Comparison of ENCODE assay signal across 10 cellular contexts in genomic region chr1:205355054-205355453, GRCh38. TPM values are rescaled to one million over a fixed set of nuclear protein-coding genes. Genes with fewer than 3 reads are reported as not detected.
A peak's percentile ranks its signal among the peaks of the same experiment; 100 is the strongest.
DNase-seq lines count a peak whose midpoint lies in the region; ATAC-seq and TF ChIP-seq lines count a peak whose summit lies in the region.
"Had no signal": no experiment of that assay in that cellular context is flagged by ENCODE, and none has a peak within 500 bp of the region (broad histone marks: within the 10 kb centered on the region; RNA-seq: fewer than 3 reads in every experiment).

No MANE protein-coding gene starts in this region.

- H3K36me3 ChIP-seq in heart right ventricle, result no peaks in the 10 kb centered on the region
- H3K36me3 ChIP-seq in body of pancreas (replicated peaks in 1 of 2; ENCODE audit: insufficient read depth in 1 of 2, low read depth in 2 of 2), result no peaks in the 10 kb centered on the region
- H3K36me3 ChIP-seq in upper lobe of right lung, result no peaks in the 10 kb centered on the region

- H3K27me3 ChIP-seq in heart right ventricle, result peaks cover 7 to 27% (median 24%) of the 10 kb centered on the region in 7 donors
- no peaks in the 10 kb centered on the region for H3K27me3 ChIP-seq in body of pancreas
- H3K27me3 ChIP-seq in upper lobe of right lung, result peaks cover 20% of the 10 kb centered on the region

- ATAC-seq in Right ventricle myocardium superior (ENCODE audit: poor library complexity), result peak; percentile 43
- no peak for ATAC-seq in heart right ventricle
- ATAC-seq in body of pancreas, result peak; percentile 73
- peak; percentile 87 for ATAC-seq in upper lobe of right lung
- no peak for ATAC-seq in HG03460 (IDR thresholded peaks at IDR 0.05; ENCODE audit: unreplicated experiment)
- ATAC-seq: activated naive CD8-positive, alpha-beta T cell treated with anti-CD3 and anti-CD28 coated beads, Interleukin-2, amount 50 U/mL, for 24 hours; stimulated activated memory B cell treated with anti-CD40 and anti-IgM and Interleukin-4, amounts not matched to agents 10 μg/mL and 1 μg/mL and 100 μg/mL, for 72 hours had no signal

- WGBS in heart right ventricle, 2 donors, result 81 to 83% methylated on average over 4 of the region's 4 CpGs
- WGBS in body of pancreas, 2 donors, result 63 to 65% methylated on average over 4 of the region's 4 CpGs

- H3K4me1 ChIP-seq in heart right ventricle (peaks cover 0 to 13% (median 0%) of the 10 kb centered on the region in 9 donors), body of pancreas (peaks cover 27% of the 10 kb centered on the region), upper lobe of right lung (no peaks in the 10 kb centered on the region)

- intact Hi-C loops in Right ventricle myocardium superior (cut with DNase I), result loop anchor here (10.0 kb wide), 1 partner anchor 130 kb away; no protein-coding TSS in a partner anchor
- intact Hi-C loops in heart right ventricle (cut with DNase I), result loop anchor here in 6 of 10 donors (2.0 to 10.0 kb wide), 5 partner anchors 72 to 132 kb away; no protein-coding TSS in a partner anchor
- intact Hi-C loops in body of pancreas (cut with DNase I), result no loop called here
- intact Hi-C loops in upper lobe of right lung (cut with DNase I), result loop anchor here (10.0 kb wide), 1 partner anchor 130 kb away; no protein-coding TSS in a partner anchor
- intact Hi-C loops in posterior vena cava (cut with DNase I), result loop anchor here in 1 of 2 donors (10.0 kb wide), 3 partner anchors 80 to 170 kb away; no protein-coding TSS in a partner anchor

- H3K9me3 ChIP-seq in heart right ventricle (no peaks in the 10 kb centered on the region), body of pancreas (no peaks in the 10 kb centered on the region), upper lobe of right lung (no peaks in the 10 kb centered on the region)

- TF ChIP-seq CTCF in heart right ventricle (IDR thresholded peaks at IDR 0.05) (no peak), body of pancreas (IDR thresholded peaks at IDR 0.05) (no peak), upper lobe of right lung (IDR thresholded peaks at IDR 0.05) (no peak)

- H3K4me3 ChIP-seq in heart right ventricle (no peak overlapping the region), body of pancreas (no peak overlapping the region), upper lobe of right lung (no peak overlapping the region)

- no peak for DNase-seq in Right ventricle myocardium superior
- no peak for DNase-seq in heart right ventricle
- DNase-seq in body of pancreas, result peak; percentile 46 to 83 (median 68)
- DNase-seq in kidney tubule cell (ENCODE audit: low spot score), result peak; percentile 40
- DNase-seq in upper lobe of right lung, result peak; percentile 83
- no peak for DNase-seq in posterior vena cava (ENCODE audit: low spot score)
- no peak for DNase-seq in kidney glomerular epithelial cell (lab: John Stamatoyannopoulos, UW)

- no peak overlapping the region for H3K27ac ChIP-seq in heart right ventricle
- H3K27ac ChIP-seq in body of pancreas, result peak overlapping the region in 1 of 4 donors; percentile 17
- no peak overlapping the region for H3K27ac ChIP-seq in upper lobe of right lung

- TF ChIP-seq POLR2A in body of pancreas (IDR thresholded peaks at IDR 0.05), result no peak

RNA-seq across cellular contexts. Expression of gene KLHDC8A, which starts 1.7 kb away (rescaled TPM):
- total RNA-seq in Right ventricle myocardium superior, result 0.24 TPM
- total RNA-seq in heart right ventricle, result under 1 TPM in 1 of 10 donors, not detected in 9; 0.16 TPM
- polyA plus RNA-seq in heart right ventricle, result under 1 TPM in 1 of 2 donors, not detected in 1; 0.15 TPM
- total RNA-seq in body of pancreas, result 1 to 10 TPM in 1 of 2 donors, under 1 TPM in 1; 0.78 to 8.6 TPM
- total RNA-seq in upper lobe of right lung, result 0.78 TPM
- total RNA-seq in posterior vena cava, result under 1 TPM in 1 of 2 donors, not detected in 1; 0.83 TPM

RNA-seq across cellular contexts. Expression of gene NUAK2, which starts 33.5 kb away (rescaled TPM):
- total RNA-seq in Right ventricle myocardium superior (1.2 TPM), heart right ventricle (1 to 10 TPM in 2 of 10 donors, under 1 TPM in 8; 0.25 to 3.1 (median 0.56) TPM), body of pancreas (10 to 100 TPM; 11.2 to 20.8 TPM), upper lobe of right lung (8.8 TPM), posterior vena cava (1 to 10 TPM; 1.1 to 1.5 TPM)
- under 1 TPM; 0.29 to 0.45 TPM for polyA plus RNA-seq in heart right ventricle

Comparison
In these comparisons a context has a peak if more than half of its experiments do, and no peak if none do; other contexts are left out.
1. ATAC-seq: peak in Right ventricle myocardium superior (single experiment), body of pancreas (single experiment) and upper lobe of right lung (single experiment); none in heart right ventricle (0 of 8) and HG03460 (single experiment).
2. DNase-seq: peak in body of pancreas (4 of 4), kidney tubule cell (single experiment) and upper lobe of right lung (single experiment); none in Right ventricle myocardium superior (single experiment), heart right ventricle (0 of 2), posterior vena cava (single experiment) and kidney glomerular epithelial cell (single experiment).